In the genomic region with DNA sequence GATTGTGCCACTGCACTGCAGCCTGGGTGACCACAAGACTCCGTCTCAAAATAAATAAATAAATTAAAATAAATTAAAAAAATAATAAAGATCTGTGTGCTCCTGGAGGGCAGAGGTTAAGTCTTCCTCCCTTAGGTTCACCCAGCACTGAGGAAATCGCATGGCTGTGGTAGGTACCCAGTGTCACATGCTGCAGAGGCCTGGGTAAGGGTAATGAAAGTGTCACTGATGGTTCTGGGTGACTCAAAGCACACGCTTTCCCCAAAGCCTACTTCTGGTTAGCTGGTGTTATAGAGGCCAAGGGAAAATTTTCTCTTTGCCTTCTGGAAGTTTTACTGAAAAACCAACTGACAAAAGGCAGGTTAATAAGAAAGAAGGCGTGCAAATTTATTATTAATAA, we compare ENCODE assay signal across 15 cellular contexts.
A peak's percentile ranks its signal among the peaks of the same experiment; 100 is the strongest.
DNase-seq lines count a peak whose midpoint lies in the region; ATAC-seq and TF ChIP-seq lines count a peak whose summit lies in the region.
"Had no signal": no experiment of that assay in that cellular context is flagged by ENCODE, and none has a peak within 500 bp of the region (broad histone marks: within the 10 kb centered on the region; RNA-seq: fewer than 3 reads in every experiment).

No MANE protein-coding gene starts in this region.

- H3K9me3 Mint-ChIP-seq in activated CD8-positive, alpha-beta T cell treated with anti-CD3 and anti-CD28 coated beads for 36 hours: no peaks in the 10 kb centered on the region
- H3K9me3 Mint-ChIP-seq in activated CD8-positive, alpha-beta T cell treated with anti-CD3 and anti-CD28 coated beads, Interleukin-2, amount 10 ng/mL, durations not matched to agents 7 days and 5 days (ENCODE audit: insufficient read depth): no peaks in the 10 kb centered on the region

- H3K27me3 ChIP-seq in Panc1 (ENCODE audit: control insufficient read depth, insufficient read depth, low read length) (no peaks in the 10 kb centered on the region), esophagus muscularis mucosa (no peaks in the 10 kb centered on the region)
- H3K27me3 ChIP-seq: BE2C had no signal

- DNase-seq in activated CD8-positive, alpha-beta T cell treated with anti-CD3 and anti-CD28 coated beads for 36 hours: no peak
- no peak for DNase-seq in activated CD8-positive, alpha-beta T cell treated with anti-CD3 and anti-CD28 coated beads, Interleukin-2, amount 10 ng/mL, durations not matched to agents 7 days and 5 days
- no peak for DNase-seq in Panc1 (ENCODE audit: low read depth, low spot score)
- peak; percentile 34 for DNase-seq in esophagus muscularis mucosa (ENCODE audit: extremely low spot score)
- DNase-seq in stimulated activated naive CD8-positive, alpha-beta T cell treated with anti-CD3 and anti-CD28 coated beads, Interleukin-15, Interleukin-2, amounts not matched to agents 100 U/mL and 50 U/mL, for 24 hours: no peak
- no peak for DNase-seq in stimulated activated CD4-positive, alpha-beta T cell treated with anti-CD3 and anti-CD28 coated beads, Interleukin-4, amount 100 ng/mL, for 24 hours
- DNase-seq: BE2C; CD4-positive, alpha-beta memory T cell; DMS79; GOT3; H9 had no signal

- in situ Hi-C loops in Panc1 (cut with HindIII; ENCODE audit: low pct_unique_long_range_greater_than_20kb, low sequenced_read_pairs): no loop called here

- no peak overlapping the region for H3K27ac Mint-ChIP-seq in activated CD8-positive, alpha-beta T cell treated with anti-CD3 and anti-CD28 coated beads for 36 hours
- H3K27ac Mint-ChIP-seq in activated CD8-positive, alpha-beta T cell treated with anti-CD3 and anti-CD28 coated beads, Interleukin-2, amount 10 ng/mL, durations not matched to agents 7 days and 5 days: no peak overlapping the region
- H3K27ac Mint-ChIP-seq: H9 had no signal

- H3K4me3 Mint-ChIP-seq in activated CD8-positive, alpha-beta T cell treated with anti-CD3 and anti-CD28 coated beads for 36 hours: no peak overlapping the region
- no peak overlapping the region for H3K4me3 Mint-ChIP-seq in activated CD8-positive, alpha-beta T cell treated with anti-CD3 and anti-CD28 coated beads, Interleukin-2, amount 10 ng/mL, durations not matched to agents 7 days and 5 days
- H3K4me3 Mint-ChIP-seq: CD4-positive, alpha-beta memory T cell; H9 had no signal

- no peak for TF ChIP-seq EP300 in esophagus muscularis mucosa (IDR thresholded peaks at IDR 0.05)

- TF ChIP-seq POLR2A in esophagus muscularis mucosa (IDR thresholded peaks at IDR 0.05; ENCODE audit: low read depth): no peak

- H3K27me3 Mint-ChIP-seq in activated CD8-positive, alpha-beta T cell treated with anti-CD3 and anti-CD28 coated beads for 36 hours: no peaks in the 10 kb centered on the region
- no peaks in the 10 kb centered on the region for H3K27me3 Mint-ChIP-seq in activated CD8-positive, alpha-beta T cell treated with anti-CD3 and anti-CD28 coated beads, Interleukin-2, amount 10 ng/mL, durations not matched to agents 7 days and 5 days (ENCODE audit: low read depth)
- H3K27me3 Mint-ChIP-seq: CD4-positive, alpha-beta memory T cell had no signal

- ATAC-seq in activated CD8-positive, alpha-beta T cell treated with anti-CD3 and anti-CD28 coated beads for 36 hours: peak; percentile 51
- ATAC-seq in activated CD8-positive, alpha-beta T cell treated with anti-CD3 and anti-CD28 coated beads, Interleukin-2, amount 10 ng/mL, durations not matched to agents 7 days and 5 days: no peak
- ATAC-seq in Panc1: no peak
- peak; percentile 71 for ATAC-seq in stimulated activated naive CD8-positive, alpha-beta T cell treated with anti-CD3 and anti-CD28 coated beads, Interleukin-15, Interleukin-2, amounts not matched to agents 100 U/mL and 50 U/mL, for 24 hours
- ATAC-seq in HG02981 (IDR thresholded peaks at IDR 0.05; ENCODE audit: unreplicated experiment): no peak
- ATAC-seq: GM12878, HepG2 had no signal

- CTCF ChIA-PET in activated CD8-positive, alpha-beta T cell treated with anti-CD3 and anti-CD28 coated beads for 36 hours (lab: Charles Lee): interaction anchor here (1.2 kb wide), 1 partner anchor 20 kb away, joined by 3 read pairs; no protein-coding TSS in a partner anchor
- CTCF ChIA-PET in activated CD8-positive, alpha-beta T cell treated with anti-CD3 and anti-CD28 coated beads, Interleukin-2, amount 10 ng/mL, durations not matched to agents 7 days and 5 days (lab: Charles Lee): no interaction called here
- CTCF ChIA-PET in Panc1 (lab: Charles Lee): no interaction called here

- intact Hi-C loops in activated CD8-positive, alpha-beta T cell treated with anti-CD3 and anti-CD28 coated beads for 36 hours (cut with micrococcal nuclease): no loop called here
- intact Hi-C loops in Panc1 (cut with micrococcal nuclease; ENCODE audit: unreplicated experiment): no loop called here
- intact Hi-C loops in esophagus muscularis mucosa (cut with DNase I): no loop called here

- H3K4me1 ChIP-seq in Panc1 (ENCODE audit: control insufficient read depth, insufficient read depth, low read length) (peaks cover 11% of the 10 kb centered on the region), esophagus muscularis mucosa (no peaks in the 10 kb centered on the region)

- H3K4me3 ChIP-seq in Panc1 (ENCODE audit: low read depth in 2 of 2, low read length in 2 of 2) (no peak overlapping the region), esophagus muscularis mucosa (no peak overlapping the region)
- H3K4me3 ChIP-seq: GM12878 had no signal

- TF ChIP-seq CTCF in activated CD8-positive, alpha-beta T cell treated with anti-CD3 and anti-CD28 coated beads for 36 hours (IDR thresholded peaks at IDR 0.05): no peak
- TF ChIP-seq CTCF in Panc1 (IDR thresholded peaks at IDR 0.05) (no peak), esophagus muscularis mucosa (IDR thresholded peaks at IDR 0.05) (no peak)

- H3K4me1 Mint-ChIP-seq in activated CD8-positive, alpha-beta T cell treated with anti-CD3 and anti-CD28 coated beads for 36 hours (ENCODE audit: low read depth): no peaks in the 10 kb centered on the region
- H3K4me1 Mint-ChIP-seq in activated CD8-positive, alpha-beta T cell treated with anti-CD3 and anti-CD28 coated beads, Interleukin-2, amount 10 ng/mL, durations not matched to agents 7 days and 5 days (ENCODE audit: low read depth): peaks cover 2% of the 10 kb centered on the region

- H3K27ac ChIP-seq in Panc1 (ENCODE audit: low read length) (0 out of 2 replicates have a peak overlapping the region, but pooled peaks have one; percentile 54), esophagus muscularis mucosa (replicated peaks in 1 of 4) (no peak overlapping the region)
- H3K27ac ChIP-seq: C4-2B had no signal

- H3K36me3 ChIP-seq in Panc1 (ENCODE audit: control insufficient read depth, insufficient read depth, low read length) (no peaks in the 10 kb centered on the region), esophagus muscularis mucosa (no peaks in the 10 kb centered on the region)
- H3K36me3 ChIP-seq: BE2C had no signal

- no peaks in the 10 kb centered on the region for H3K36me3 Mint-ChIP-seq in activated CD8-positive, alpha-beta T cell treated with anti-CD3 and anti-CD28 coated beads for 36 hours (ENCODE audit: low read depth)
- no peaks in the 10 kb centered on the region for H3K36me3 Mint-ChIP-seq in activated CD8-positive, alpha-beta T cell treated with anti-CD3 and anti-CD28 coated beads, Interleukin-2, amount 10 ng/mL, durations not matched to agents 7 days and 5 days (ENCODE audit: low read depth)

- POLR2A ChIA-PET in activated CD8-positive, alpha-beta T cell treated with anti-CD3 and anti-CD28 coated beads for 36 hours (lab: Charles Lee): interaction anchor here (0.7 kb wide), 1 partner anchor 25 kb away, joined by 4 read pairs; no protein-coding TSS in a partner anchor
- POLR2A ChIA-PET in activated CD8-positive, alpha-beta T cell treated with anti-CD3 and anti-CD28 coated beads, Interleukin-2, amount 10 ng/mL, durations not matched to agents 7 days and 5 days (lab: Charles Lee): no interaction called here
- POLR2A ChIA-PET in Panc1 (lab: Charles Lee): no interaction called here

- 94% methylated on average over 4 of the region's 4 CpGs for WGBS in esophagus muscularis mucosa

- no peaks in the 10 kb centered on the region for H3K9me3 ChIP-seq in Panc1 (ENCODE audit: control insufficient read depth, insufficient read depth, low read depth, low read length)
- H3K9me3 ChIP-seq in esophagus muscularis mucosa: no peaks in the 10 kb centered on the region
- H3K9me3 ChIP-seq: BE2C had no signal

- no TSS peak for BruUV-seq in Panc1 (replicated peaks; lab: Mats Ljungman, UMichigan)

Comparison
In these comparisons a context has a peak if more than half of its experiments do, and no peak if none do; other contexts are left out.
1. ATAC-seq: peak in activated CD8-positive, alpha-beta T cell treated with anti-CD3 and anti-CD28 coated beads for 36 hours (single experiment) and stimulated activated naive CD8-positive, alpha-beta T cell treated with anti-CD3 and anti-CD28 coated beads, Interleukin-15, Interleukin-2, amounts not matched to agents 100 U/mL and 50 U/mL, for 24 hours (single experiment); none in activated CD8-positive, alpha-beta T cell treated with anti-CD3 and anti-CD28 coated beads, Interleukin-2, amount 10 ng/mL, durations not matched to agents 7 days and 5 days (single experiment), Panc1 (single experiment) and HG02981 (single experiment).